ENCODE assay signal across 8 cellular contexts in the genomic region with DNA sequence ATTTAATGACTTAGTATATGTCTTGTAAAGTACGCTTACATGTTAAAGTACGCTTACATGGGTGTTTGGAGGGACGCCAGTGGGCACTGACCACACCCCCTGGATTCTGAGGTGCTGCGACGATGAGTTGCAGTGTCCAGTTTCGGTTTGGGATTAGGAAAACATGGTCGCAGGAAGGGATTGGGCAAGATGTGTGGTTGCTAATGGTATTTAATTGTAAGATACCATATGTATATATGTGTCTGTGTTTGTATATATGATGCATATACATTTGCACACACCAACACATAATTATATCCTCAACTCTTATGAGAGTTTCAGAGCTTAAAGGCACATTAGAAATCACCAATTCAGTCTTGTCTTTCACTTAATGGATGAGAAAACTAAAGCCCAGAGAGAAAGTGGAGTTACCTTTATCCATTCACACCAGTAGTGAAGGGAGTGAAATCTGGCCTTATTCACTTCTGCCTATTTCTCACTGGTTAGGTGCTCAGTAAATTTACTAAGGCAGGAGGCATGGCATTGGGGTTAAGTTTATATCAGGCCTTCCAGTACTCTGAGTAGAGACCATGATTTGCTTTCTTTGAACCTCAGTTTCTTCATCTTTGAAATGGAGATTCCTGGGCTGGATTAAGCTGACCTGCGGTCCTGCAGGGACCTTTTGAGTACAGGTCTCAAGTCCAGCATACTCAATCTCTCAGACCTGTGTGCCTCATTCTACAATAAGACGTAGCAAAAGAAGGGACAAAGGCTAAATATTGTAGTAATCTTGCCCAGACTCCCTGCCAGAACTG. TPM values are rescaled to one million over a fixed set of nuclear protein-coding genes. Genes with fewer than 3 reads are reported as not detected.
DNase-seq lines count a peak whose midpoint lies in the region; ATAC-seq, FAIRE-seq and TF ChIP-seq lines count a peak whose summit lies in the region.

No MANE protein-coding gene starts in this region.

- H3K9ac ChIP-seq in astrocyte (ENCODE audit: low read length), result peak overlapping the region; percentile 84
- no peak overlapping the region for H3K9ac ChIP-seq in iPS-18a (ENCODE audit: low read length)
- peak overlapping the region; percentile 72 for H3K9ac ChIP-seq in smooth muscle cell (ENCODE audit: low read depth)

- H2AFZ ChIP-seq in astrocyte (ENCODE audit: low read depth, low read length) (peak overlapping the region; percentile 84), smooth muscle cell (ENCODE audit: low read depth) (peak overlapping the region; percentile 80)

- peak overlapping the region; percentile 88 for H3K27ac Mint-ChIP-seq in astrocyte (ENCODE audit: unreplicated experiment)

- peak overlapping the region; percentile 95 for H3K4me3 Mint-ChIP-seq in astrocyte (ENCODE audit: unreplicated experiment)

- peak overlapping the region; percentile 79 for H3K4me3 ChIP-seq in astrocyte (ENCODE audit: insufficient read depth, low read depth, low read length)
- H3K4me3 ChIP-seq in iPS-18a (ENCODE audit: low read length), result peak overlapping the region; percentile 73
- peak overlapping the region; percentile 98 for H3K4me3 ChIP-seq in smooth muscle cell

- peaks cover 46% of the 10 kb centered on the region for H3K79me2 ChIP-seq in astrocyte (ENCODE audit: insufficient read depth, low read length)
- peaks cover 16% of the 10 kb centered on the region for H3K79me2 ChIP-seq in smooth muscle cell (ENCODE audit: low read depth)

- TF ChIP-seq CTCF in astrocyte (IDR thresholded peaks at IDR 0.05; ENCODE audit: insufficient read depth, low read depth, low read length) (no peak), smooth muscle cell (IDR thresholded peaks at IDR 0.05; ENCODE audit: borderline replicate concordance, insufficient read depth, poor library complexity, severe bottlenecking) (no peak)

- H4K20me1 ChIP-seq in astrocyte (ENCODE audit: insufficient read depth, low read length), result peaks cover 15% of the 10 kb centered on the region
- H4K20me1 ChIP-seq in smooth muscle cell (ENCODE audit: low read depth), result no peaks in the 10 kb centered on the region

- WGBS in smooth muscle cell (ENCODE audit: low lambda C conversion rate), result 13% methylated on average over 9 of the region's 9 CpGs

- H3K27me3 ChIP-seq in astrocyte (ENCODE audit: insufficient read depth, low read length), result no peaks in the 10 kb centered on the region
- H3K27me3 ChIP-seq in iPS-18a (ENCODE audit: control insufficient read depth, insufficient read depth, low read length), result peaks cover 41% of the 10 kb centered on the region
- no peaks in the 10 kb centered on the region for H3K27me3 ChIP-seq in smooth muscle cell (ENCODE audit: low read depth)

- peaks cover 2% of the 10 kb centered on the region for H3K36me3 Mint-ChIP-seq in astrocyte (ENCODE audit: low read depth, unreplicated experiment)

- H3F3A ChIP-seq in smooth muscle cell (ENCODE audit: low read depth), result peaks cover 18% of the 10 kb centered on the region

- H3K27ac ChIP-seq in astrocyte (ENCODE audit: low read depth, low read length) (peak overlapping the region; percentile 34), iPS-18a (ENCODE audit: low read length) (no peak overlapping the region), smooth muscle cell (ENCODE audit: low read depth) (peak overlapping the region; percentile 11)

- no peaks in the 10 kb centered on the region for H3K27me3 Mint-ChIP-seq in astrocyte (ENCODE audit: low read depth, unreplicated experiment)

- peaks cover 18% of the 10 kb centered on the region for H3K4me1 Mint-ChIP-seq in astrocyte (ENCODE audit: low read depth, unreplicated experiment)

- ATAC-seq in GM18498 (IDR thresholded peaks at IDR 0.05; ENCODE audit: unreplicated experiment), result no peak

- H3K36me3 ChIP-seq in astrocyte (ENCODE audit: insufficient read depth, low read length) (no peaks in the 10 kb centered on the region), iPS-18a (ENCODE audit: control insufficient read depth, low read depth, low read length) (no peaks in the 10 kb centered on the region), smooth muscle cell (ENCODE audit: low read depth) (no peaks in the 10 kb centered on the region)

- peak; percentile 5 for DNase-seq in stimulated activated CD4-positive, alpha-beta T cell treated with anti-CD3 and anti-CD28 coated beads, Interleukin-1b, Interleukin-23, amount 100 ng/mL, for 48 hours
- no peak for DNase-seq in stimulated activated CD4-positive, alpha-beta T cell treated with anti-CD3 and anti-CD28 coated beads, Interleukin-12 subunit alpha, Interleukin-12 subunit beta, amount 100 ng/mL, for 4 hours
- DNase-seq in NCI-H1092 (lab: John Stamatoyannopoulos, UW) (peak; percentile 15), astrocyte (ENCODE audit: low read depth) (peak; percentile 54), smooth muscle cell (lab: John Stamatoyannopoulos, UW; ENCODE audit: unreplicated experiment) (peak; percentile 46)
- no peak for DNase-seq in effector CD8-positive, alpha-beta T cell (lab: John Stamatoyannopoulos, UW)

- H3K9me3 ChIP-seq in astrocyte (ENCODE audit: insufficient read depth, low read depth, low read length), result no peaks in the 10 kb centered on the region
- H3K9me3 ChIP-seq in iPS-18a (ENCODE audit: control insufficient read depth, low read depth, low read length), result no peaks in the 10 kb centered on the region
- no peaks in the 10 kb centered on the region for H3K9me3 ChIP-seq in smooth muscle cell (replicated peaks; ENCODE audit: low read depth)

- H3K4me2 ChIP-seq in astrocyte (ENCODE audit: low read length) (peak overlapping the region; percentile 95), smooth muscle cell (peak overlapping the region; percentile 96)

- H3K4me1 ChIP-seq in astrocyte (ENCODE audit: insufficient read depth, low read length) (peaks cover 11% of the 10 kb centered on the region), iPS-18a (ENCODE audit: control insufficient read depth, low read depth, low read length) (peaks cover 11% of the 10 kb centered on the region), smooth muscle cell (ENCODE audit: low read depth) (peaks cover 17% of the 10 kb centered on the region)

- FAIRE-seq in astrocyte (lab: Jason Lieb, UNC), result no peak

- no peaks in the 10 kb centered on the region for H3K9me3 Mint-ChIP-seq in astrocyte (ENCODE audit: unreplicated experiment)

RNA-seq across cellular contexts. Expression of a gene that starts 1.1 kb away (rescaled TPM):
- total RNA-seq in astrocyte, result 33.7 and 38.6 TPM in 2 replicates
- total RNA-seq in smooth muscle cell, result 39.7 and 43.3 TPM in 2 replicates
- 31.1 and 35.4 TPM in 2 replicates for polyA plus RNA-seq in smooth muscle cell

Comparison
In these comparisons a context has a peak if more than half of its experiments do, and no peak if none do; other contexts are left out.
1. DNase-seq: peak in stimulated activated CD4-positive, alpha-beta T cell treated with anti-CD3 and anti-CD28 coated beads, Interleukin-1b, Interleukin-23, amount 100 ng/mL, for 48 hours (single experiment), NCI-H1092 (single experiment), astrocyte (single experiment) and smooth muscle cell (single experiment); none in stimulated activated CD4-positive, alpha-beta T cell treated with anti-CD3 and anti-CD28 coated beads, Interleukin-12 subunit alpha, Interleukin-12 subunit beta, amount 100 ng/mL, for 4 hours (single experiment) and effector CD8-positive, alpha-beta T cell (single experiment).
2. Peak in every context shown above with its lines, with median percentiles within 50 percentile points of each other: H3K4me3 ChIP-seq.